8 cellular contexts compared by ENCODE assay signal in the genomic region with DNA sequence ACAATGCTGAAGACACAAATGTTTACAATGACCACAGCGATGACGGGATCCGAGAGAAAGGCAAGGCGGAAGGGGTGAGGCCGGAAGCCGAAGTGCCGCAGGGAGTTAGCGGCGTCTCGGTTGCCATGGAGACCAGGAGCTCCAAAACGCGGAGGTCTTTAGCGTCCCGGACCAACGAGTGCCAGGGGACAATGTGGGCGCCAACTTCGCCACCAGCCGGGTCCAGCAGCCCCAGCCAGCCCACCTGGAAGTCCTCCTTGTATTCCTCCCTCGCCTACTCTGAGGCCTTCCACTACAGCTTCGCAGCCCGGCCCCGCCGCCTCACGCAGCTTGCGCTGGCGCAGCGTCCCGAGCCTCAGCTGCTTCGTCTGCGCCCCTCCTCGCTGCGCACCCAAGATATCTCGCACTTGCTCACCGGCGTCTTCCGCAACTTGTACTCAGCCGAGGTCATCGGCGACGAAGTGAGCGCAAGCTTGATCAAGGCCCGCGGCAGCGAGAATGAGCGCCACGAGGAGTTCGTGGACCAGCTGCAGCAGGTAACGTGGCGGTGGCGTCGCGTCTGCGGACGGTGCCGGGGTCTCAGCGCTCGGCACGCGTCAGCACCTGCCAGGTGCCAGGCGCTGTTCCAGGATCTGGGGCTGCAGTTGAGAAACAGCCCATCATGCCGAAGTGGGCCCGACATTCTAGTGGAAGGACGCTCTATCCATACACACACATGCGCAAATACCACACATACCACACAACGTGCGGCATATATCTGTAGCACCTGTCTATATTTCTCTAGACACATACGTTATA. TPM values are rescaled to one million over a fixed set of nuclear protein-coding genes. Genes with fewer than 3 reads are reported as not detected.
DNase-seq lines count a peak whose midpoint lies in the region; ATAC-seq, FAIRE-seq and TF ChIP-seq lines count a peak whose summit lies in the region.

A gene with protein sequence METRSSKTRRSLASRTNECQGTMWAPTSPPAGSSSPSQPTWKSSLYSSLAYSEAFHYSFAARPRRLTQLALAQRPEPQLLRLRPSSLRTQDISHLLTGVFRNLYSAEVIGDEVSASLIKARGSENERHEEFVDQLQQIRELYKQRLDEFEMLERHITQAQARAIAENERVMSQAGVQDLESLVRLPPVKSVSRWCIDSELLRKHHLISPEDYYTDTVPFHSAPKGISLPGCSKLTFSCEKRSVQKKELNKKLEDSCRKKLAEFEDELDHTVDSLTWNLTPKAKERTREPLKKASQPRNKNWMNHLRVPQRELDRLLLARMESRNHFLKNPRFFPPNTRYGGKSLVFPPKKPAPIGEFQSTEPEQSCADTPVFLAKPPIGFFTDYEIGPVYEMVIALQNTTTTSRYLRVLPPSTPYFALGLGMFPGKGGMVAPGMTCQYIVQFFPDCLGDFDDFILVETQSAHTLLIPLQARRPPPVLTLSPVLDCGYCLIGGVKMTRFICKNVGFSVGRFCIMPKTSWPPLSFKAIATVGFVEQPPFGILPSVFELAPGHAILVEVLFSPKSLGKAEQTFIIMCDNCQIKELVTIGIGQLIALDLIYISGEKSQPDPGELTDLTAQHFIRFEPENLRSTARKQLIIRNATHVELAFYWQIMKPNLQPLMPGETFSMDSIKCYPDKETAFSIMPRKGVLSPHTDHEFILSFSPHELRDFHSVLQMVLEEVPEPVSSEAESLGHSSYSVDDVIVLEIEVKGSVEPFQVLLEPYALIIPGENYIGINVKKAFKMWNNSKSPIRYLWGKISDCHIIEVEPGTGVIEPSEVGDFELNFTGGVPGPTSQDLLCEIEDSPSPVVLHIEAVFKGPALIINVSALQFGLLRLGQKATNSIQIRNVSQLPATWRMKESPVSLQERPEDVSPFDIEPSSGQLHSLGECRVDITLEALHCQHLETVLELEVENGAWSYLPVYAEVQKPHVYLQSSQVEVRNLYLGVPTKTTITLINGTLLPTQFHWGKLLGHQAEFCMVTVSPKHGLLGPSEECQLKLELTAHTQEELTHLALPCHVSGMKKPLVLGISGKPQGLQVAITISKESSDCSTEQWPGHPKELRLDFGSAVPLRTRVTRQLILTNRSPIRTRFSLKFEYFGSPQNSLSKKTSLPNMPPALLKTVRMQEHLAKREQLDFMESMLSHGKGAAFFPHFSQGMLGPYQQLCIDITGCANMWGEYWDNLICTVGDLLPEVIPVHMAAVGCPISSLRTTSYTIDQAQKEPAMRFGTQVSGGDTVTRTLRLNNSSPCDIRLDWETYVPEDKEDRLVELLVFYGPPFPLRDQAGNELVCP (N-terminal part only) (plus strand): TSS at position 108 of the 798 bp plus-strand sequence. CDS start 18 bp downstream, at position 126.

- no peaks in the 10 kb centered on the region for H3K36me3 ChIP-seq in keratinocyte (ENCODE audit: control insufficient read depth in 2 of 2, extremely low read depth in 1 of 2, insufficient read depth in 2 of 2, low read length in 2 of 2)

- H3K9ac ChIP-seq in keratinocyte (ENCODE audit: control insufficient read depth, extremely low read depth, insufficient read depth, low read length) = peak within 1 kb of the TSS; percentile 62

- in situ Hi-C loops in astrocyte of the spinal cord (cut with HindIII; ENCODE audit: low sequenced_read_pairs) = no loop called here

- H3K9me1 ChIP-seq in keratinocyte (ENCODE audit: control insufficient read depth, extremely low read depth, insufficient read depth, low read length) = no peaks in the 10 kb centered on the region

- H3K4me1 ChIP-seq in keratinocyte (ENCODE audit: control insufficient read depth, extremely low read depth, insufficient read depth, low read length) = peaks cover 16% of the 10 kb centered on the region

- no peaks in the 10 kb centered on the region for H3K27me3 ChIP-seq in keratinocyte (ENCODE audit: control insufficient read depth, extremely low read depth, insufficient read depth, low read length)

- FAIRE-seq in keratinocyte (lab: Jason Lieb, UNC) = peak; percentile 36

- no peaks in the 10 kb centered on the region for H3K9me3 ChIP-seq in keratinocyte (ENCODE audit: control insufficient read depth, low read depth, low read length)

- no peaks in the 10 kb centered on the region for H3K79me2 ChIP-seq in keratinocyte (ENCODE audit: control insufficient read depth, insufficient read depth, low read length)

- peak in 2 of 3 experiments; percentile 54 to 67 for DNase-seq in NCI-H1417 (lab: John Stamatoyannopoulos, UW)
- no peak for DNase-seq in NCI-H1417 treated with DMSO at 0.1 percent for 48 hours (lab: John Stamatoyannopoulos, UW)
- peak; percentile 53 to 97 (median 79) for DNase-seq in T-helper 2 cell
- peak; percentile 38 for DNase-seq in astrocyte of the spinal cord (ENCODE audit: low read depth, low spot score)
- DNase-seq in keratinocyte (ENCODE audit: low read depth, low spot score) = no peak
- peak; percentile 71 for DNase-seq in stimulated activated CD4-positive, alpha-beta T cell treated with anti-CD3 and anti-CD28 coated beads, Interleukin-2, amount 100 ng/mL, for 4 hours (ENCODE audit: low read depth)
- DNase-seq in OCI-M2 (lab: John Stamatoyannopoulos, UW; ENCODE audit: unreplicated experiment) = no peak

- dilution Hi-C loops in keratinocyte (cut with MboI; ENCODE audit: extremely low pct_ligation_motif_present, low sequenced_read_pairs) = no loop called here

- TF ChIP-seq CTCF in astrocyte of the spinal cord (IDR thresholded peaks at IDR 0.05; ENCODE audit: low read depth, low read length) (no peak), keratinocyte (optimal IDR thresholded peaks at IDR 0.05 in 1 of 3, IDR thresholded peaks at IDR 0.05 in 1 of 3, conservative IDR thresholded peaks at IDR 0.05 in 1 of 3; ENCODE audit: extremely low read depth in 1 of 3, insufficient read depth in 2 of 3, low read length in 3 of 3) (no peak)

- H2AFZ ChIP-seq in keratinocyte (ENCODE audit: control insufficient read depth, low read length) = peak within 1 kb of the TSS; percentile 94

- peak; percentile 80 for ATAC-seq in HG03064 (IDR thresholded peaks at IDR 0.05; ENCODE audit: low read depth, unreplicated experiment)

- H3K4me3 ChIP-seq in astrocyte of the spinal cord (ENCODE audit: low read depth, low read length) (peak within 1 kb of the TSS; percentile 40), keratinocyte (ENCODE audit: control insufficient read depth in 2 of 3, extremely low read depth in 1 of 3, insufficient read depth in 2 of 3, low read depth in 1 of 3, low read length in 3 of 3) (peak within 1 kb of the TSS in 1 of 3 experiments; percentile 64)

- peak within 1 kb of the TSS; percentile 60 for H3K4me2 ChIP-seq in keratinocyte (ENCODE audit: control insufficient read depth, extremely low read depth, insufficient read depth, low read depth, low read length)

- H3K27ac ChIP-seq in keratinocyte (ENCODE audit: control insufficient read depth, insufficient read depth, low read length) = peak within 1 kb of the TSS; percentile 5

- no peaks in the 10 kb centered on the region for H4K20me1 ChIP-seq in keratinocyte (ENCODE audit: control insufficient read depth, extremely low read depth, insufficient read depth, low read length)

RNA-seq across cellular contexts. Expression of the gene that starts here (rescaled TPM):
- 0.01 to 0.02 TPM in 2 of 3 replicates, not detected in the other for polyA plus RNA-seq in keratinocyte
- polyA plus RNA-seq in keratinocyte (2011; ENCODE audit: low read depth) = not detected
- polyA plus RNA-seq in keratinocyte (2011; cell fraction: cytosol; rRNA removed) = 0.01 TPM in 1 of 2 replicates, not detected in the other
- polyA plus RNA-seq in keratinocyte (2011; cell fraction: nucleus; rRNA removed) = 0.08 and 0.11 TPM in 2 replicates
- 0.03 and 0.16 TPM in 2 replicates for polyA plus RNA-seq in keratinocyte (2012; ENCODE audit: low replicate concordance)
- 0.03 TPM in 1 of 3 replicates, not detected in the others for polyA minus RNA-seq in keratinocyte
- polyA minus RNA-seq in keratinocyte (2011; cell fraction: cytosol; rRNA and poly(A)+ RNA removed) = not detected
- not detected in 2 replicates for polyA minus RNA-seq in keratinocyte (2011; cell fraction: nucleus; rRNA and poly(A)+ RNA removed)

Comparison
In these comparisons a context has a peak if more than half of its experiments do, and no peak if none do; other contexts are left out.
1. DNase-seq: peak in NCI-H1417 (2 of 3), T-helper 2 cell (5 of 5), astrocyte of the spinal cord (single experiment) and stimulated activated CD4-positive, alpha-beta T cell treated with anti-CD3 and anti-CD28 coated beads, Interleukin-2, amount 100 ng/mL, for 4 hours (single experiment); none in NCI-H1417 treated with DMSO at 0.1 percent for 48 hours (single experiment), keratinocyte (single experiment) and OCI-M2 (single experiment).